ENCODE assay signal across 12 cellular contexts in the genomic region with DNA sequence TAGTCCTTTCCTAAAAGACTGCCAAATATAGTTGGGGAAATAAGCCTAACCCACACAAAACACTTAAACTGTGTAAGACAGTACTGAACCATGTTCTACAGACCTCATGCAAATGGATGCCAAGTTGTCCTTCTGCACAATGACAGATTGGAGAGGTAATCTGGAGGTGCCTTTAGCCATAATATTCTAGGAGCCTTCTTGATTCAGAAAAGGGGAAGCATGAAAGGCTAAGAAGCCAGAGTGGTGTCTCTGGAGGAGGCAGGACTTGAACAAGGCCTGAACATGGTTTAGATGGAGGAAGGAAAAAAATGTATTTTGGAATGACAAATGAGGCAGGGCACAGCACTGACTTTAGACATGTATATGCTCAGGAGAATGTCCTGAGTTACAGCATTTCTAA.
DNase-seq lines count a peak whose midpoint lies in the region; ATAC-seq and TF ChIP-seq lines count a peak whose summit lies in the region.
"Had no signal": no experiment of that assay in that cellular context is flagged by ENCODE, and none has a peak within 500 bp of the region (broad histone marks: within the 10 kb centered on the region; RNA-seq: fewer than 3 reads in every experiment).

No MANE protein-coding gene starts in this region.

- no peak for TF ChIP-seq EP300 in upper lobe of left lung (IDR thresholded peaks at IDR 0.05)

- H3K27ac ChIP-seq in upper lobe of left lung, result peak overlapping the region; percentile 13 to 69 (median 48)

- H3K36me3 ChIP-seq in upper lobe of left lung, result no peaks in the 10 kb centered on the region

- H3K4me1 Mint-ChIP-seq in activated T-cell treated with anti-CD3 and anti-CD28 coated beads, Interleukin-2, amount 50 U/mL, for 72 hours (ENCODE audit: low read depth), result peaks cover 90% of the 10 kb centered on the region
- H3K4me1 Mint-ChIP-seq in effector memory CD8-positive, alpha-beta T cell (ENCODE audit: low read depth in 2 of 2), result peaks cover 63 to 82% of the 10 kb centered on the region in 2 donors
- H3K4me1 Mint-ChIP-seq: endodermal cell had no signal

- H3K36me3 Mint-ChIP-seq in activated T-cell treated with anti-CD3 and anti-CD28 coated beads, Interleukin-2, amount 50 U/mL, for 72 hours (ENCODE audit: insufficient read depth in 2 of 2), result peaks cover 7 to 22% of the 10 kb centered on the region in 2 donors
- peaks cover 41% of the 10 kb centered on the region for H3K36me3 Mint-ChIP-seq in effector memory CD8-positive, alpha-beta T cell (ENCODE audit: insufficient read depth)

- TF ChIP-seq CTCF in upper lobe of left lung (IDR thresholded peaks at IDR 0.05), result no peak

- H3K4me3 Mint-ChIP-seq in activated T-cell treated with anti-CD3 and anti-CD28 coated beads, Interleukin-2, amount 50 U/mL, for 72 hours, result peak overlapping the region; percentile 75 to 77
- peak overlapping the region; percentile 80 to 83 for H3K4me3 Mint-ChIP-seq in effector memory CD8-positive, alpha-beta T cell
- H3K4me3 Mint-ChIP-seq: endodermal cell had no signal

- H3K27ac Mint-ChIP-seq in activated T-cell treated with anti-CD3 and anti-CD28 coated beads, Interleukin-2, amount 50 U/mL, for 72 hours, result peak overlapping the region; percentile 91
- H3K27ac Mint-ChIP-seq in effector memory CD8-positive, alpha-beta T cell, result peak overlapping the region; percentile 92 to 95
- H3K27ac Mint-ChIP-seq: endodermal cell had no signal

- no peaks in the 10 kb centered on the region for H3K9me3 ChIP-seq in upper lobe of left lung

- TF ChIP-seq POLR2A in upper lobe of left lung (IDR thresholded peaks at IDR 0.05), result no peak

- no peak overlapping the region for H3K4me3 ChIP-seq in upper lobe of left lung

- no peaks in the 10 kb centered on the region for H3K27me3 Mint-ChIP-seq in activated T-cell treated with anti-CD3 and anti-CD28 coated beads, Interleukin-2, amount 50 U/mL, for 72 hours (ENCODE audit: low read depth)
- H3K27me3 Mint-ChIP-seq in effector memory CD8-positive, alpha-beta T cell, result no peaks in the 10 kb centered on the region

- peaks cover 42 to 77% (median 54%) of the 10 kb centered on the region in 4 donors for H3K4me1 ChIP-seq in upper lobe of left lung

- ATAC-seq in activated T-cell treated with anti-CD3 and anti-CD28 coated beads, Interleukin-2, amount 50 U/mL, for 72 hours (replicated peaks in 1 of 2), result no peak
- ATAC-seq in effector memory CD8-positive, alpha-beta T cell (replicated peaks), result no peak
- no peak for ATAC-seq in upper lobe of left lung (ENCODE audit: low FRiP score in 2 of 2)
- no peak for ATAC-seq in GM21528 (IDR thresholded peaks at IDR 0.05; ENCODE audit: low FRiP score, unreplicated experiment)
- ATAC-seq: left lobe of liver had no signal

- H3K9me3 Mint-ChIP-seq in activated T-cell treated with anti-CD3 and anti-CD28 coated beads, Interleukin-2, amount 50 U/mL, for 72 hours, result peaks cover 0 to 2% of the 10 kb centered on the region in 2 donors
- no peaks in the 10 kb centered on the region for H3K9me3 Mint-ChIP-seq in effector memory CD8-positive, alpha-beta T cell

- no peaks in the 10 kb centered on the region for H3K27me3 ChIP-seq in upper lobe of left lung

- DNase-seq in activated T-cell treated with anti-CD3 and anti-CD28 coated beads, Interleukin-2, amount 50 U/mL, for 72 hours, result no peak
- no peak for DNase-seq in activated T-cell treated with anti-CD3 and anti-CD28 coated beads, Interleukin-2, amount 50 U/mL, for 1 hour
- peak; percentile 22 for DNase-seq in OCI-M1 (lab: John Stamatoyannopoulos, UW)
- DNase-seq in effector memory CD8-positive, alpha-beta T cell, result no peak
- no peak for DNase-seq in upper lobe of left lung
- no peak for DNase-seq in cortex of kidney (lab: John Stamatoyannopoulos, UW)
- DNase-seq in GM19240 (ENCODE audit: insufficient read length, low spot score), result no peak
- DNase-seq: EL, endodermal cell, NCI-H2081 treated with DMSO at 0.1 percent for 48 hours had no signal
